In the genomic region with DNA sequence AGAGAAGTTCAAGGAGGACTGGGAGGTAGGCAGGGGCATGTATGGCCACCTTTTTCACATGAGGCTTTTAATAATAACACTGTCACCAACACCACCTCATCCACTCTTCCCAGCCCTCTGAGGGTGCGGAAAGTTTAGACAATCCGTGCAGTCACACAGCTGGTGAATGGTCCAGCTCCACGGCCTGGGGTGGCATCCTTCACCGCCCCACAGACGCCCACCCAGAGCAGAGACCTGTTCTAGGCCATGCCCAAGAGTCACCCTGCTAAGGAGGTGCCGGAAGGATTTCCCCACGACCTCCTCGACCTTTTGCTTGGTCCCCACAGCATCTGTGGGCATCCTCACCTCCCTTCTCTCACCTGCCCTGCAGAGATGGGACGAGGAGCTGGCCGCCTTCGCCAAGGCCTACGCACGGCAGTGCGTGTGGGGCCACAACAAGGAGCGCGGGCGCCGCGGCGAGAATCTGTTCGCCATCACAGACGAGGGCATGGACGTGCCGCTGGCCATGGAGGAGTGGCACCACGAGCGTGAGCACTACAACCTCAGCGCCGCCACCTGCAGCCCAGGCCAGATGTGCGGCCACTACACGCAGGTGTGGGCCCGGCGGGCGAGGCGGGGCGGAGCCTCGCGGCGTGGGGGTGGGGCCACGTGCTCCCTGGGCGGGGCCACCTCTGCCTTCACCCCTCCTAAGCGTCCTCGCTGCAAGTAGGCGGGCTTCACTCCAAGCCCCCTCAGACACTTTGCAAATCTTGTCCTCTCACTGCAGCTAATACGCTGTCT, we compare ENCODE assay signal across 19 cellular contexts. TPM values are rescaled to one million over a fixed set of nuclear protein-coding genes. Genes with fewer than 3 reads are reported as not detected.
DNase-seq lines count a peak whose midpoint lies in the region; ATAC-seq and TF ChIP-seq lines count a peak whose summit lies in the region.
"Had no signal": no experiment of that assay in that cellular context is flagged by ENCODE, and none has a peak within 500 bp of the region (broad histone marks: within the 10 kb centered on the region; RNA-seq: fewer than 3 reads in every experiment).

No MANE protein-coding gene starts in this region.

- H4K91ac ChIP-seq in H9 (ENCODE audit: insufficient read length, low read depth, low read length) = no peak overlapping the region

- no peak for ATAC-seq in GM21576 (IDR thresholded peaks at IDR 0.05; ENCODE audit: unreplicated experiment)
- ATAC-seq: PC-3 had no signal

- peaks cover 25% of the 10 kb centered on the region for H3K4me1 Mint-ChIP-seq in CD14-positive monocyte
- peaks cover 17% of the 10 kb centered on the region in 2 experiments for H3K4me1 Mint-ChIP-seq in H9
- H3K4me1 Mint-ChIP-seq in endodermal cell = peaks cover 6% of the 10 kb centered on the region
- peaks cover 49 to 72% (median 69%) of the 10 kb centered on the region in 3 donors for H3K4me1 Mint-ChIP-seq in CD8-positive, alpha-beta memory T cell

- intact Hi-C loops in CD14-positive monocyte (cut with micrococcal nuclease) = no loop called here
- intact Hi-C loops in sigmoid colon (cut with DNase I) = no loop called here

- TF ChIP-seq CTCF in CD14-positive monocyte (IDR thresholded peaks at IDR 0.05) = no peak
- TF ChIP-seq CTCF in H9 (conservative IDR thresholded peaks at IDR 0.05) = peak; percentile 32; the same call in 2 of the 3 replicates
- no peak for TF ChIP-seq CTCF in endodermal cell (conservative IDR thresholded peaks at IDR 0.05)
- no peak for TF ChIP-seq CTCF in osteoblast (IDR thresholded peaks at IDR 0.05; ENCODE audit: extremely low read depth, low read depth, low read length)
- no peak for TF ChIP-seq CTCF in GM20000 (IDR thresholded peaks at IDR 0.05; ENCODE audit: extremely low read depth, missing control alignments)
- no peak for TF ChIP-seq CTCF in sigmoid colon (IDR thresholded peaks at IDR 0.05)

- no peak overlapping the region for H2BK5ac ChIP-seq in H9 (ENCODE audit: insufficient read length, low read length)

- DNase-seq in CD14-positive monocyte (ENCODE audit: low spot score) = peak; percentile 33
- peak; percentile 78 for DNase-seq in H9
- DNase-seq in endodermal cell = peak; percentile 81
- DNase-seq in osteoblast (ENCODE audit: insufficient read length, low spot score, missing footprints) = peak; percentile 43
- no peak for DNase-seq in CD8-positive, alpha-beta memory T cell
- no peak for DNase-seq in GM20000 (ENCODE audit: low spot score)
- DNase-seq in sigmoid colon = no peak
- DNase-seq: ACHN; CD4-positive, CD25-positive, alpha-beta regulatory T cell; HFFc6; MG63; NCI-H1092; NCI-H146; NCI-H2081; NCI-H510A; PC-3; SJCRH30 had no signal

- no peaks in the 10 kb centered on the region for H3K23me2 ChIP-seq in H9 (ENCODE audit: insufficient read length, low read depth, low read length, poor library complexity, severe bottlenecking)

- H3K27me3 ChIP-seq in H9 (ENCODE audit: insufficient read depth, low read length) = no peaks in the 10 kb centered on the region
- no peaks in the 10 kb centered on the region for H3K27me3 ChIP-seq in endodermal cell (ENCODE audit: control insufficient read depth, insufficient read depth, low read length, poor library complexity, severe bottlenecking)
- no peaks in the 10 kb centered on the region for H3K27me3 ChIP-seq in osteoblast (ENCODE audit: insufficient read depth, low read length)
- H3K27me3 ChIP-seq in CD8-positive, alpha-beta memory T cell (ENCODE audit: insufficient read depth, low read length, poor library complexity, severe bottlenecking) = no peaks in the 10 kb centered on the region
- H3K27me3 ChIP-seq in sigmoid colon = no peaks in the 10 kb centered on the region
- H3K27me3 ChIP-seq: MG63, SJCRH30 had no signal

- H3K27ac Mint-ChIP-seq in CD14-positive monocyte (peak overlapping the region in 1 of 7 donors; percentile 57), H9 (no peak overlapping the region), endodermal cell (no peak overlapping the region)
- no peak overlapping the region for H3K27ac Mint-ChIP-seq in CD8-positive, alpha-beta memory T cell
- H3K27ac Mint-ChIP-seq: HFFc6 had no signal

- H4K5ac ChIP-seq in H9 (ENCODE audit: insufficient read length, low read depth, low read length) = no peak overlapping the region

- H2AK5ac ChIP-seq in H9 (ENCODE audit: insufficient read length, low read length) = no peak overlapping the region

- H3K4ac ChIP-seq in H9 (ENCODE audit: low read depth, low read length) = no peak overlapping the region

- H3K36me3 Mint-ChIP-seq in CD14-positive monocyte = no peaks in the 10 kb centered on the region
- H3K36me3 Mint-ChIP-seq in H9 (ENCODE audit: insufficient read depth in 1 of 3, low read depth in 3 of 3) = no peaks in the 10 kb centered on the region
- no peaks in the 10 kb centered on the region for H3K36me3 Mint-ChIP-seq in endodermal cell (ENCODE audit: low read depth)
- no peaks in the 10 kb centered on the region for H3K36me3 Mint-ChIP-seq in CD8-positive, alpha-beta memory T cell
- H3K36me3 Mint-ChIP-seq: CD4-positive, CD25-positive, alpha-beta regulatory T cell had no signal

- no peak overlapping the region for H4K8ac ChIP-seq in H9 (replicated peaks; ENCODE audit: insufficient read length, low read depth, low read length)

- peaks cover 47 to 52% (median 48%) of the 10 kb centered on the region in 3 donors for H3K27me3 Mint-ChIP-seq in CD14-positive monocyte (ENCODE audit: low read depth in 3 of 3)
- no peaks in the 10 kb centered on the region for H3K27me3 Mint-ChIP-seq in H9 (ENCODE audit: low read depth)
- H3K27me3 Mint-ChIP-seq in endodermal cell (ENCODE audit: insufficient read depth) = peaks cover 1% of the 10 kb centered on the region
- H3K27me3 Mint-ChIP-seq in CD8-positive, alpha-beta memory T cell = no peaks in the 10 kb centered on the region
- H3K27me3 Mint-ChIP-seq: CD4-positive, CD25-positive, alpha-beta regulatory T cell had no signal

- no peak overlapping the region for H2BK15ac ChIP-seq in H9 (ENCODE audit: low read depth, low read length)

- H3K9me3 Mint-ChIP-seq in CD14-positive monocyte (peaks cover 0 to 3% (median 0%) of the 10 kb centered on the region in 7 donors), H9 (no peaks in the 10 kb centered on the region), endodermal cell (no peaks in the 10 kb centered on the region)
- no peaks in the 10 kb centered on the region for H3K9me3 Mint-ChIP-seq in CD8-positive, alpha-beta memory T cell
- H3K9me3 Mint-ChIP-seq: CD4-positive, CD25-positive, alpha-beta regulatory T cell; HFFc6 had no signal

- H2AFZ ChIP-seq in H9 (ENCODE audit: low read length) (no peak overlapping the region), osteoblast (ENCODE audit: low read length) (no peak overlapping the region)

- no peak for TF ChIP-seq POLR2A in sigmoid colon (IDR thresholded peaks at IDR 0.05)

- H4K20me1 ChIP-seq in H9 (ENCODE audit: control insufficient read depth, insufficient read depth, insufficient read length) = no peaks in the 10 kb centered on the region
- H4K20me1 ChIP-seq in osteoblast (ENCODE audit: insufficient read depth, low read length) = no peaks in the 10 kb centered on the region

- no peak overlapping the region for H3T11ph ChIP-seq in H9 (ENCODE audit: low read length)

- H3K79me2 ChIP-seq in H9 (ENCODE audit: insufficient read depth, low read length) (no peaks in the 10 kb centered on the region), osteoblast (ENCODE audit: insufficient read depth, low read length) (no peaks in the 10 kb centered on the region)

- H3K36me3 ChIP-seq in endodermal cell (ENCODE audit: control insufficient read depth, insufficient read depth, low read length) = no peaks in the 10 kb centered on the region
- no peaks in the 10 kb centered on the region for H3K36me3 ChIP-seq in osteoblast (ENCODE audit: insufficient read depth, low read length)
- no peaks in the 10 kb centered on the region for H3K36me3 ChIP-seq in CD8-positive, alpha-beta memory T cell (ENCODE audit: insufficient read depth, low read length)
- no peaks in the 10 kb centered on the region for H3K36me3 ChIP-seq in sigmoid colon
- H3K36me3 ChIP-seq: MG63, SJCRH30 had no signal

- no peak overlapping the region for H2BK12ac ChIP-seq in H9 (ENCODE audit: insufficient read length, low read depth, low read length)

- no peak overlapping the region for H3K14ac ChIP-seq in H9 (ENCODE audit: insufficient read depth, low read length)

- CTCF ChIA-PET in CD8-positive, alpha-beta memory T cell (lab: Charles Lee) = no interaction called here

- POLR2A ChIA-PET in CD8-positive, alpha-beta memory T cell (lab: Charles Lee) = no interaction called here

- H2BK20ac ChIP-seq in H9 (ENCODE audit: low read depth, low read length, poor library complexity, severe bottlenecking) = no peak overlapping the region

- H3K23ac ChIP-seq in H9 (ENCODE audit: insufficient read length, low read depth, low read length) = no peak overlapping the region

- H2BK120ac ChIP-seq in H9 (ENCODE audit: low read depth, low read length, poor library complexity, severe bottlenecking) = no peak overlapping the region

- H3K18ac ChIP-seq in H9 (ENCODE audit: insufficient read length, low read depth, low read length) = no peak overlapping the region

- no peak overlapping the region for H3K4me3 ChIP-seq in endodermal cell (ENCODE audit: low read length)
- no peak overlapping the region for H3K4me3 ChIP-seq in osteoblast (ENCODE audit: insufficient read depth, low read length)
- H3K4me3 ChIP-seq in CD8-positive, alpha-beta memory T cell (ENCODE audit: low read length) = no peak overlapping the region
- no peak overlapping the region for H3K4me3 ChIP-seq in sigmoid colon
- H3K4me3 ChIP-seq: MG63, SJCRH30 had no signal

- no peak overlapping the region for H3K56ac ChIP-seq in H9 (ENCODE audit: insufficient read length, low read depth, low read length)

- H3K9ac ChIP-seq in H9 (ENCODE audit: extremely low read depth, insufficient read length, low read length) (no peak overlapping the region), endodermal cell (ENCODE audit: extremely low read depth, low read length, poor library complexity, severe bottlenecking) (no peak overlapping the region)

- TF ChIP-seq EP300 in sigmoid colon (IDR thresholded peaks at IDR 0.05) = no peak

- H3K4me3 Mint-ChIP-seq in CD14-positive monocyte (no peak overlapping the region), H9 (no peak overlapping the region), endodermal cell (no peak overlapping the region)
- no peak overlapping the region for H3K4me3 Mint-ChIP-seq in CD8-positive, alpha-beta memory T cell
- H3K4me3 Mint-ChIP-seq: HFFc6 had no signal

- no peak overlapping the region for H3K27ac ChIP-seq in H9 (ENCODE audit: insufficient read length, low read depth, low read length)
- H3K27ac ChIP-seq in endodermal cell (ENCODE audit: low read depth, low read length) = no peak overlapping the region
- H3K27ac ChIP-seq in osteoblast (ENCODE audit: low read depth, low read length) = no peak overlapping the region
- H3K27ac ChIP-seq in CD8-positive, alpha-beta memory T cell (ENCODE audit: low read depth, low read length) = no peak overlapping the region
- H3K27ac ChIP-seq in sigmoid colon = no peak overlapping the region
- H3K27ac ChIP-seq: RWPE1, SJCRH30 had no signal

- H3K9me3 ChIP-seq in H9 (ENCODE audit: control insufficient read depth, low read depth, low read length) = no peaks in the 10 kb centered on the region
- H3K9me3 ChIP-seq in endodermal cell (ENCODE audit: control insufficient read depth, low read length) = no peaks in the 10 kb centered on the region
- H3K9me3 ChIP-seq in osteoblast (ENCODE audit: low read depth, low read length) = no peaks in the 10 kb centered on the region
- H3K9me3 ChIP-seq in CD8-positive, alpha-beta memory T cell (ENCODE audit: low read length) = no peaks in the 10 kb centered on the region
- H3K9me3 ChIP-seq in sigmoid colon = no peaks in the 10 kb centered on the region
- H3K9me3 ChIP-seq: MG63, SJCRH30 had no signal

- no peaks in the 10 kb centered on the region for H3K79me1 ChIP-seq in H9 (ENCODE audit: insufficient read depth, low read depth, low read length, poor library complexity, severe bottlenecking)

- no peaks in the 10 kb centered on the region for H3K4me1 ChIP-seq in H9 (ENCODE audit: insufficient read depth, low read length)
- no peaks in the 10 kb centered on the region for H3K4me1 ChIP-seq in endodermal cell (ENCODE audit: control insufficient read depth, insufficient read depth, low read length)
- H3K4me1 ChIP-seq in osteoblast (ENCODE audit: insufficient read depth, low read length) = peaks cover 10% of the 10 kb centered on the region
- peaks cover 44% of the 10 kb centered on the region for H3K4me1 ChIP-seq in CD8-positive, alpha-beta memory T cell (ENCODE audit: insufficient read depth, low read length)
- peaks cover 0 to 5% (median 2%) of the 10 kb centered on the region in 4 donors for H3K4me1 ChIP-seq in sigmoid colon

- H3K4me2 ChIP-seq in H9 (ENCODE audit: insufficient read depth, insufficient read length, low read length) = no peak overlapping the region
- no peak overlapping the region for H3K4me2 ChIP-seq in osteoblast (ENCODE audit: insufficient read depth, low read length)

- no CpG with 5 or more reads among the region's 44 CpGs for WGBS in H9 (ENCODE audit: extremely low coverage, insufficient read length, low lambda C conversion rate)
- 93 to 94% methylated on average over 43 to 44 of the region's 44 CpGs for WGBS in endodermal cell (ENCODE audit: insufficient coverage in 1 of 2, insufficient read length in 1 of 2), 2 experiments
- 88 to 89% methylated on average over 44 of the region's 44 CpGs for WGBS in sigmoid colon, 2 donors

RNA-seq across cellular contexts. Expression of a gene that starts 4.4 kb away (rescaled TPM):
- polyA plus RNA-seq in CD14-positive monocyte (under 1 TPM in 1 of 2 donors, not detected in 1; 0.22 TPM), sigmoid colon (1 to 10 TPM in 2 of 3 donors, under 1 TPM in 1; 0.85 to 1.8 (median 1.2) TPM)
- total RNA-seq in H9 (2021) (not detected in 2 replicates), endodermal cell (not detected), osteoblast (1.8 TPM in 2 replicates), sigmoid colon (10 to 100 TPM in 3 of 4 donors, 1 to 10 TPM in 1; 2.9 to 50.7 (median 15.4) TPM)
- not detected for polyA plus RNA-seq in endodermal cell (2013, experiment 1 of 2)
- polyA plus RNA-seq in endodermal cell (2013, experiment 2 of 2) = not detected
- total RNA-seq in CD8-positive, alpha-beta memory T cell = under 1 TPM; 0.20 to 0.37 TPM
- polyA plus RNA-seq in CD8-positive, alpha-beta memory T cell = 13.6 TPM
- total RNA-seq: HFFc6, SJCRH30 had no signal

RNA-seq across cellular contexts. Expression of a gene that starts 27.0 kb away (rescaled TPM):
- polyA plus RNA-seq in CD14-positive monocyte (100 to 1,000 TPM; 111 to 118 TPM), sigmoid colon (100 to 1,000 TPM; 141 to 150 (median 150) TPM)
- total RNA-seq in H9 (2021) (200 and 205 TPM in 2 replicates), endodermal cell (100 to 1,000 TPM; 226 to 235 TPM), osteoblast (183 and 185 TPM in 2 replicates), sigmoid colon (100 to 1,000 TPM; 163 to 198 (median 195) TPM)
- 162 TPM for polyA plus RNA-seq in endodermal cell (2013, experiment 1 of 2)
- 156 TPM for polyA plus RNA-seq in endodermal cell (2013, experiment 2 of 2)
- total RNA-seq in CD8-positive, alpha-beta memory T cell = 100 to 1,000 TPM; 116 to 126 TPM
- 81.1 TPM for polyA plus RNA-seq in CD8-positive, alpha-beta memory T cell

RNA-seq across cellular contexts. Expression of a gene that starts 46.5 kb away (rescaled TPM):
- polyA plus RNA-seq in CD14-positive monocyte (10 to 100 TPM; 25.3 to 50.0 TPM), sigmoid colon (10 to 100 TPM in 1 of 3 donors, 1 to 10 TPM in 2; 3.7 to 40.8 (median 9.0) TPM)
- total RNA-seq in H9 (2021) (0.09 and 0.13 TPM in 2 replicates), endodermal cell (not detected), osteoblast (under 0.01 TPM in 2 replicates), sigmoid colon (10 to 100 TPM; 17.1 to 39.3 (median 21.9) TPM)
- polyA plus RNA-seq in endodermal cell (2013, experiment 1 of 2) = not detected
- polyA plus RNA-seq in endodermal cell (2013, experiment 2 of 2) = not detected
- 1 to 10 TPM; 1.2 to 1.3 TPM for total RNA-seq in CD8-positive, alpha-beta memory T cell
- polyA plus RNA-seq in CD8-positive, alpha-beta memory T cell = 0.53 TPM
- total RNA-seq: HFFc6, SJCRH30 had no signal

Comparison
In these comparisons a context has a peak if more than half of its experiments do, and no peak if none do; other contexts are left out.
1. DNase-seq: peak in CD14-positive monocyte (single experiment), H9 (single experiment), endodermal cell (single experiment) and osteoblast (single experiment); none in CD8-positive, alpha-beta memory T cell (0 of 5), GM20000 (single experiment) and sigmoid colon (single experiment).
2. RNA of a gene that starts 46.5 kb away (total RNA-seq): 17.1 to 39.3 TPM in sigmoid colon; 1.2 to 1.3 TPM in CD8-positive, alpha-beta memory T cell, 0.09 to 0.13 TPM in H9, not detected in endodermal cell and under 0.01 TPM in osteoblast; every median in the first group is over 4 times any median in the second.